Comparison of ENCODE assay signal across 20 cellular contexts in the genomic region with DNA sequence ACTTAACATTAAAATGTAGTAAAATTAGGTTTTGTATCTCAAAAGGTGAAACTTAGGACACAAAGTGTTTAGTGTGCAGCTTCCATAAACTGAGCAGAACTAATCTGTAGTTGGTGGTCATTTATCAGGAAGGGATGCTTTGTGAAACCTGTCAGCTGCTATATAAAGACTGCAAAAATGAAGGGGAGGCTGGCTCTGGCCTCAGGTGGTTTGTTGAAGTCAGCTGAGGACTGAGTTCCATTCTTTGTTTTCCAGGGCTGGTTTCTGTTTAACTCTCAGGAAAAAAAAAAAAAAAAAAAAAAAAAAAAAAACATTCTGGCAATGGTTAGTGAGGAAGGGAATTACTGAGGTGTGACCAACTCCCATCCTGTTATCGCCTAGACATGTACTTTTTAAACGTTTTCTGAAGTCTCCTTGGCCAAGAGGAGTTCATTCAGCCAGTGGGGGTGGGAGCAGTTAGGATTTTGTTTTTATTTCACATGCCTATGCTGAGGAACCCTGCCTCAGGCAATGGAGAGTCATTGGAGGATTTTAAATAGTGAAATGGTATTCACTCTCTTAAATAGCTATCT.
DNase-seq lines count a peak whose midpoint lies in the region; ATAC-seq, FAIRE-seq and TF ChIP-seq lines count a peak whose summit lies in the region.
"Had no signal": no experiment of that assay in that cellular context is flagged by ENCODE, and none has a peak within 500 bp of the region (broad histone marks: within the 10 kb centered on the region; RNA-seq: fewer than 3 reads in every experiment).

No MANE protein-coding gene starts in this region.

- H3K9me3 ChIP-seq in heart right ventricle (peaks cover 0 to 11% (median 0%) of the 10 kb centered on the region in 11 donors), trophoblast cell (ENCODE audit: insufficient read depth, low read depth, low read length) (no peaks in the 10 kb centered on the region)
- H3K9me3 ChIP-seq: upper lobe of right lung had no signal

- H2BK5ac ChIP-seq in trophoblast cell (ENCODE audit: low read depth, low read length, poor library complexity) = no peak overlapping the region

- H3K23ac ChIP-seq in trophoblast cell (ENCODE audit: low read length) = no peak overlapping the region

- peak overlapping the region; percentile 91 for H2BK12ac ChIP-seq in trophoblast cell (ENCODE audit: low read length)

- WGBS in heart right ventricle, 2 donors = 11 to 15% methylated on average over 2 of the region's 2 CpGs
- no CpG with 5 or more reads among the region's 2 CpGs for WGBS in trophoblast cell (ENCODE audit: extremely low coverage, insufficient coverage, insufficient read length)

- intact Hi-C loops in heart right ventricle (cut with DNase I) = loop anchor here in 4 of 10 donors (5.0 to 10.0 kb wide), 4 partner anchors 129 to 441 kb away; a partner anchor contains a TSS

- H3K4me1 ChIP-seq in heart right ventricle (peaks cover 0 to 58% (median 39%) of the 10 kb centered on the region in 9 donors), trophoblast cell (ENCODE audit: control insufficient read depth in 1 of 2, insufficient read depth in 2 of 2, low read length in 2 of 2) (peaks cover 0 to 4% of the 10 kb centered on the region in 2 experiments)
- H3K4me1 ChIP-seq: upper lobe of right lung had no signal

- H3K4me2 ChIP-seq in trophoblast cell (ENCODE audit: low read length) = no peak overlapping the region

- no peak overlapping the region for H2BK120ac ChIP-seq in trophoblast cell (ENCODE audit: insufficient read depth, low read length, poor library complexity)

- H2AFZ ChIP-seq in trophoblast cell (ENCODE audit: insufficient read depth, low read length, poor library complexity) = no peak overlapping the region

- no peak overlapping the region for H3K9ac ChIP-seq in trophoblast cell (ENCODE audit: low read length)

- H3K79me1 ChIP-seq in trophoblast cell (ENCODE audit: low read length) = peaks cover 2% of the 10 kb centered on the region

- no peak overlapping the region for H4K91ac ChIP-seq in trophoblast cell (ENCODE audit: low read depth, low read length)

- H3K4ac ChIP-seq in trophoblast cell (ENCODE audit: low read depth, low read length) = no peak overlapping the region

- H3K27ac ChIP-seq in heart right ventricle (peak overlapping the region in 9 of 10 donors; percentile 34 to 77 (median 68)), trophoblast cell (ENCODE audit: low read depth, low read length) (peak overlapping the region; percentile 26)
- H3K27ac ChIP-seq: upper lobe of right lung had no signal

- no peak overlapping the region for H4K12ac ChIP-seq in trophoblast cell (ENCODE audit: low read depth, low read length)

- H3K36me3 ChIP-seq in heart right ventricle (no peaks in the 10 kb centered on the region), trophoblast cell (ENCODE audit: control insufficient read depth in 1 of 2, insufficient read depth in 2 of 2, low read length in 2 of 2) (no peaks in the 10 kb centered on the region)
- H3K36me3 ChIP-seq: upper lobe of right lung had no signal

- no peak overlapping the region for H4K8ac ChIP-seq in trophoblast cell (ENCODE audit: low read depth, low read length)

- FAIRE-seq in GM18507 (lab: Jason Lieb, UNC) = peak; percentile 33
- FAIRE-seq: GM19239, H54, HepG2 had no signal

- H3K4me3 ChIP-seq in heart right ventricle = no peak overlapping the region
- no peak overlapping the region for H3K4me3 ChIP-seq in trophoblast cell (ENCODE audit: low read depth, low read length)
- H3K4me3 ChIP-seq: upper lobe of right lung had no signal

- ATAC-seq in heart right ventricle = peak; percentile 81 to 94 (median 88)
- ATAC-seq in HG02642 (IDR thresholded peaks at IDR 0.05; ENCODE audit: poor library complexity, unreplicated experiment) = no peak
- ATAC-seq: activated T-cell treated with anti-CD3 and anti-CD28 coated beads, Interleukin-2, amount 50 U/mL, for 72 hours; HepG2; PC-3; upper lobe of right lung had no signal

- no peak for DNase-seq in GM18507 (ENCODE audit: extremely low spot score, insufficient read length, low read depth)
- DNase-seq in NCI-H345 treated with DMSO at 0.1 percent for 48 hours (lab: John Stamatoyannopoulos, UW; ENCODE audit: unreplicated experiment) = peak; percentile 16
- DNase-seq in heart right ventricle = peak in 1 of 2 donors; percentile 47
- no peak for DNase-seq in trophoblast cell
- no peak for DNase-seq in AG08395 (ENCODE audit: low spot score)
- DNase-seq in NCI-H1436 treated with DMSO at 0.1 percent for 48 hours (lab: John Stamatoyannopoulos, UW) = no peak
- DNase-seq: activated CD4-positive, CD25-positive, alpha-beta regulatory T cell treated with anti-CD3 and anti-CD28 coated beads, Interleukin-2, amount 50 U/mL, for 72 hours; activated CD8-positive, alpha-beta memory T cell treated with anti-CD3 and anti-CD28 coated beads for 24 hours; activated naive CD8-positive, alpha-beta T cell treated with anti-CD3 and anti-CD28 coated beads, Interleukin-2, amount 10 ng/mL, durations not matched to agents 7 days and 5 days; activated T-cell treated with anti-CD3 and anti-CD28 coated beads, Interleukin-2, amount 50 U/mL, for 72 hours; dermis blood vessel endothelial cell; EL; NCI-H2081; PC-3; T-helper 9 cell; upper lobe of right lung had no signal

- H3K27me3 ChIP-seq in heart right ventricle (no peaks in the 10 kb centered on the region), trophoblast cell (ENCODE audit: insufficient read depth, low read length) (no peaks in the 10 kb centered on the region)
- H3K27me3 ChIP-seq: upper lobe of right lung had no signal

- no peak overlapping the region for H3K14ac ChIP-seq in trophoblast cell (ENCODE audit: low read length)

- H3K18ac ChIP-seq in trophoblast cell (ENCODE audit: low read length) = no peak overlapping the region

- TF ChIP-seq CTCF in heart right ventricle (IDR thresholded peaks at IDR 0.05) = no peak

- H2AK5ac ChIP-seq in trophoblast cell (ENCODE audit: low read length) = no peak overlapping the region

- H3K79me2 ChIP-seq in trophoblast cell (ENCODE audit: control insufficient read depth, insufficient read depth, low read length, poor library complexity) = no peaks in the 10 kb centered on the region
